26 cellular contexts compared by ENCODE assay signal in the genomic region with DNA sequence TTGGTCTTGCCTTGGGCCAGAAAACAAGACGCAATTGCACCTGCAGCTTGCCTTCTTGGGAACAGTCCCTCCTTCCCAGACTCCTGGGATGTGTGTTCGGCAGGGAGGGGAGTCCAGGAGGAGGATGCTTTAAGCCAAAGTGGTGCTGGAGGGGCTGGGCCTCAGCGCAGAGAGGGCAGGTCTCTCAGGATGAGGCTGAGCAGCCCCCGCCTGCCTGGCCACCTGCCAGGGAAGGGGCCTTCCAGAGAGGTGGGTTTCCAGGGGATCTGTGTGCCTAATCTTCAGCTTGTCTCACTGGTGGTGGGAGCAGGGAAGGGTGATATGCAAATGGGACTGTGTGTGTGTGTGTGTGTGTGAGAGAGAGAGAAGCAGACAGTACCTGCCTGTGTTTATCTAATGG.
"Had no signal": no experiment of that assay in that cellular context is flagged by ENCODE, and none has a peak within 500 bp of the region (broad histone marks: within the 10 kb centered on the region; RNA-seq: fewer than 3 reads in every experiment).

No MANE protein-coding gene starts in this region.

- H3K4me3 Mint-ChIP-seq: effector memory CD8-positive, alpha-beta T cell; immature natural killer cell; memory B cell; natural killer cell treated with Interleukin-12 subunit alpha and Interleukin-12 subunit beta and Interleukin-15 and Interleukin-18, amount 100 ng/mL, for 72 hours; neural progenitor cell; stimulated activated naive B cell treated with anti-CD40 and anti-IgM and Interleukin-4, amounts not matched to agents 10 μg/mL and 1 μg/mL and 100 μg/mL, for 72 hours; stimulated activated naive CD8-positive, alpha-beta T cell treated with anti-CD3 and anti-CD28 coated beads, Interleukin-15, amount 100 ng/mL, for 72 hours had no signal

- ATAC-seq: effector memory CD8-positive, alpha-beta T cell; left ventricle myocardium superior; natural killer cell treated with Interleukin-12 subunit alpha and Interleukin-12 subunit beta and Interleukin-15 and Interleukin-18, amount 100 ng/mL, for 72 hours; right lobe of liver; stimulated activated naive B cell treated with anti-CD40 and anti-IgM and Interleukin-4, amounts not matched to agents 10 μg/mL and 1 μg/mL and 100 μg/mL, for 72 hours; stimulated activated naive CD8-positive, alpha-beta T cell treated with anti-CD3 and anti-CD28 coated beads, Interleukin-15, amount 100 ng/mL, for 72 hours had no signal

- H3K9me3 ChIP-seq: ovary, right lobe of liver, suprapubic skin, transverse colon, vagina had no signal

- H3K27ac Mint-ChIP-seq: effector memory CD8-positive, alpha-beta T cell; immature natural killer cell; memory B cell; natural killer cell treated with Interleukin-12 subunit alpha and Interleukin-12 subunit beta and Interleukin-15 and Interleukin-18, amount 100 ng/mL, for 72 hours; neural progenitor cell; stimulated activated naive B cell treated with anti-CD40 and anti-IgM and Interleukin-4, amounts not matched to agents 10 μg/mL and 1 μg/mL and 100 μg/mL, for 72 hours had no signal

- H3K4me3 ChIP-seq: lung, neural progenitor cell, ovary, right lobe of liver, smooth muscle cell, suprapubic skin, transverse colon, vagina had no signal

- H3K9me3 Mint-ChIP-seq: effector memory CD8-positive, alpha-beta T cell; memory B cell; natural killer cell treated with Interleukin-12 subunit alpha and Interleukin-12 subunit beta and Interleukin-15 and Interleukin-18, amount 100 ng/mL, for 72 hours; stimulated activated naive B cell treated with anti-CD40 and anti-IgM and Interleukin-4, amounts not matched to agents 10 μg/mL and 1 μg/mL and 100 μg/mL, for 72 hours; stimulated activated naive CD8-positive, alpha-beta T cell treated with anti-CD3 and anti-CD28 coated beads, Interleukin-15, amount 100 ng/mL, for 72 hours had no signal

- H3K4me1 ChIP-seq: right lobe of liver, suprapubic skin, transverse colon, vagina had no signal

- H3K36me3 Mint-ChIP-seq: immature natural killer cell; memory B cell; natural killer cell treated with Interleukin-12 subunit alpha and Interleukin-12 subunit beta and Interleukin-15 and Interleukin-18, amount 100 ng/mL, for 72 hours; stimulated activated naive B cell treated with anti-CD40 and anti-IgM and Interleukin-4, amounts not matched to agents 10 μg/mL and 1 μg/mL and 100 μg/mL, for 72 hours had no signal

- FAIRE-seq: endometrium, frontal cortex had no signal

- H3K27ac ChIP-seq: neural progenitor cell, ovary, right lobe of liver, suprapubic skin, transverse colon, vagina had no signal

- H3K36me3 ChIP-seq: neural progenitor cell, ovary, right lobe of liver, transverse colon, vagina had no signal

- H3K4me2 ChIP-seq: neural progenitor cell, smooth muscle cell had no signal

- H3K4me1 Mint-ChIP-seq: immature natural killer cell; stimulated activated naive B cell treated with anti-CD40 and anti-IgM and Interleukin-4, amounts not matched to agents 10 μg/mL and 1 μg/mL and 100 μg/mL, for 72 hours; stimulated activated naive CD8-positive, alpha-beta T cell treated with anti-CD3 and anti-CD28 coated beads, Interleukin-15, amount 100 ng/mL, for 72 hours had no signal

- DNase-seq: cerebellar nuclear complex; cortex of kidney; effector memory CD8-positive, alpha-beta T cell; hypothalamus; immature natural killer cell; islet precursor cell; kidney glomerular epithelial cell; left ventricle myocardium superior; nucleus accumbens; ovary; stimulated activated CD4-positive, alpha-beta T cell treated with anti-CD3 and anti-CD28 coated beads, Interleukin-12 subunit alpha, Interleukin-12 subunit beta, amount 100 ng/mL, for 4 hours; stimulated activated CD4-positive, alpha-beta T cell treated with anti-CD3 and anti-CD28 coated beads, Interleukin-1b, Interleukin-23, amount 100 ng/mL, for 48 hours; stimulated activated CD4-positive, alpha-beta T cell treated with anti-CD3 and anti-CD28 coated beads, Interleukin-4, amount 100 ng/mL, for 24 hours; stimulated activated naive B cell treated with anti-CD40 and anti-IgM and Interleukin-4, amounts not matched to agents 10 μg/mL and 1 μg/mL and 100 μg/mL, for 72 hours; stimulated activated naive CD8-positive, alpha-beta T cell treated with anti-CD3 and anti-CD28 coated beads, Interleukin-15, amount 100 ng/mL, for 72 hours; transverse colon had no signal

- H2AFZ ChIP-seq: neural progenitor cell had no signal

- H3K9ac ChIP-seq: neural progenitor cell had no signal

- H3K27me3 ChIP-seq: neural progenitor cell, ovary, right lobe of liver, suprapubic skin, transverse colon, vagina had no signal

- H3K27me3 Mint-ChIP-seq: stimulated activated naive CD8-positive, alpha-beta T cell treated with anti-CD3 and anti-CD28 coated beads, Interleukin-15, amount 100 ng/mL, for 72 hours had no signal
